ENCODE assay signal across 20 cellular contexts in the genomic region with DNA sequence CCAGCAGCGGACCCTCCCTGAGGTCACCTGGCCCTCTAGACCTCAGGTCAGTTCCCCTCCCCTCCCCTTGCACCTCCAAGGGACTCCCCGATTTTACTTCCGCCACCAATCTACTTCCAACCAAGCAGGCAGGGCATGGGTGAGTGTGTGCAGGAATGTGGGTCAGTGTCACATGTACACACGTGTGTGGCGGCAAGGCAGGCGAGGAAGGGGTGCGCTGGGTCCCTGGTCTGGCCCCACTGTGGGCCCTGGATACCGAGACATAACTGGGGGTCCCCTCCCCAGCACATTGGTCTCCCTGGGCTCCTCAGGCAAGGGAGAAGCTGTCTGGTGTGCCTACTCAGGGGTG. TPM values are rescaled to one million over a fixed set of nuclear protein-coding genes. Genes with fewer than 3 reads are reported as not detected.
"Had no signal": no experiment of that assay in that cellular context is flagged by ENCODE, and none has a peak within 500 bp of the region (broad histone marks: within the 10 kb centered on the region; RNA-seq: fewer than 3 reads in every experiment).

No MANE protein-coding gene starts in this region.

- H3K4me3 ChIP-seq: colonic mucosa, gastrocnemius medialis, heart right ventricle, lower lobe of right lung, SK-N-MC, upper lobe of right lung had no signal

- H3K9me3 Mint-ChIP-seq: activated naive CD4-positive, alpha-beta T cell treated with anti-CD3 and anti-CD28 coated beads, Interleukin-2, amount 10 ng/mL, durations not matched to agents 7 days and 5 days; activated T-helper 17 cell treated with anti-CD3 and anti-CD28 coated beads, Interleukin-2, amount 50 U/mL, for 72 hours; mesothelial cell of epicardium; stimulated activated naive B cell treated with anti-CD40 and anti-IgM and Interleukin-4, amounts not matched to agents 10 μg/mL and 1 μg/mL and 100 μg/mL, for 72 hours; T-cell had no signal

- H3K27ac Mint-ChIP-seq: activated naive CD4-positive, alpha-beta T cell treated with anti-CD3 and anti-CD28 coated beads, Interleukin-2, amount 10 ng/mL, durations not matched to agents 7 days and 5 days; activated T-helper 17 cell treated with anti-CD3 and anti-CD28 coated beads, Interleukin-2, amount 50 U/mL, for 72 hours; T-cell had no signal

- H3K79me2 ChIP-seq: parathyroid adenoma had no signal

- H2AFZ ChIP-seq: parathyroid adenoma had no signal

- H3K4me3 Mint-ChIP-seq: activated naive CD4-positive, alpha-beta T cell treated with anti-CD3 and anti-CD28 coated beads, Interleukin-2, amount 10 ng/mL, durations not matched to agents 7 days and 5 days; activated T-helper 17 cell treated with anti-CD3 and anti-CD28 coated beads, Interleukin-2, amount 50 U/mL, for 72 hours; mesothelial cell of epicardium; T-cell had no signal

- DNase-seq: activated CD4-positive, CD25-positive, alpha-beta regulatory T cell treated with anti-CD3 and anti-CD28 coated beads, Interleukin-2, amount 50 U/mL, for 72 hours; activated naive CD4-positive, alpha-beta T cell treated with anti-CD3 and anti-CD28 coated beads, Interleukin-2, amount 10 ng/mL, durations not matched to agents 7 days and 5 days; caudate nucleus; colonic mucosa; effector CD8-positive, alpha-beta T cell; gastrocnemius medialis; heart right ventricle; lower lobe of right lung; retina; stimulated activated CD4-positive, alpha-beta T cell treated with anti-CD3 and anti-CD28 coated beads, Interleukin-2, amount 100 ng/mL, for 48 hours; stimulated activated naive B cell treated with anti-CD40 and anti-IgM and Interleukin-4, amounts not matched to agents 10 μg/mL and 1 μg/mL and 100 μg/mL, for 72 hours; T-cell; T-helper 9 cell; upper lobe of right lung had no signal

- H3K36me3 Mint-ChIP-seq: activated naive CD4-positive, alpha-beta T cell treated with anti-CD3 and anti-CD28 coated beads, Interleukin-2, amount 10 ng/mL, durations not matched to agents 7 days and 5 days; mesothelial cell of epicardium; stimulated activated naive B cell treated with anti-CD40 and anti-IgM and Interleukin-4, amounts not matched to agents 10 μg/mL and 1 μg/mL and 100 μg/mL, for 72 hours; T-cell had no signal

- ATAC-seq: activated T-helper 17 cell treated with anti-CD3 and anti-CD28 coated beads, Interleukin-2, amount 50 U/mL, for 72 hours; gastrocnemius medialis; heart right ventricle; lower lobe of right lung; stimulated activated naive B cell treated with anti-CD40 and anti-IgM and Interleukin-4, amounts not matched to agents 10 μg/mL and 1 μg/mL and 100 μg/mL, for 72 hours; T-cell; upper lobe of right lung had no signal

- H3K9ac ChIP-seq: parathyroid adenoma had no signal

- H3K27ac ChIP-seq: colonic mucosa, lower lobe of right lung, neutrophil, parathyroid adenoma, SK-N-MC, upper lobe of right lung had no signal

- H3K4me1 ChIP-seq: colonic mucosa, parathyroid adenoma had no signal

- H3K9me3 ChIP-seq: colonic mucosa, gastrocnemius medialis, heart right ventricle, lower lobe of right lung, neutrophil, upper lobe of right lung had no signal

- H3K27me3 ChIP-seq: colonic mucosa, gastrocnemius medialis, upper lobe of right lung had no signal

- H3K27me3 Mint-ChIP-seq: stimulated activated naive B cell treated with anti-CD40 and anti-IgM and Interleukin-4, amounts not matched to agents 10 μg/mL and 1 μg/mL and 100 μg/mL, for 72 hours; T-cell had no signal

- H3K36me3 ChIP-seq: colonic mucosa, gastrocnemius medialis, heart right ventricle, lower lobe of right lung, neutrophil, upper lobe of right lung had no signal

RNA-seq across cellular contexts. Expression of gene CSPG4, which starts 14.3 kb away (rescaled TPM):
- total RNA-seq: endothelial cell of umbilical vein had no signal
- polyA plus RNA-seq: endothelial cell of umbilical vein had no signal
